Comparison of ENCODE assay signal across 9 cellular contexts in the genomic region with DNA sequence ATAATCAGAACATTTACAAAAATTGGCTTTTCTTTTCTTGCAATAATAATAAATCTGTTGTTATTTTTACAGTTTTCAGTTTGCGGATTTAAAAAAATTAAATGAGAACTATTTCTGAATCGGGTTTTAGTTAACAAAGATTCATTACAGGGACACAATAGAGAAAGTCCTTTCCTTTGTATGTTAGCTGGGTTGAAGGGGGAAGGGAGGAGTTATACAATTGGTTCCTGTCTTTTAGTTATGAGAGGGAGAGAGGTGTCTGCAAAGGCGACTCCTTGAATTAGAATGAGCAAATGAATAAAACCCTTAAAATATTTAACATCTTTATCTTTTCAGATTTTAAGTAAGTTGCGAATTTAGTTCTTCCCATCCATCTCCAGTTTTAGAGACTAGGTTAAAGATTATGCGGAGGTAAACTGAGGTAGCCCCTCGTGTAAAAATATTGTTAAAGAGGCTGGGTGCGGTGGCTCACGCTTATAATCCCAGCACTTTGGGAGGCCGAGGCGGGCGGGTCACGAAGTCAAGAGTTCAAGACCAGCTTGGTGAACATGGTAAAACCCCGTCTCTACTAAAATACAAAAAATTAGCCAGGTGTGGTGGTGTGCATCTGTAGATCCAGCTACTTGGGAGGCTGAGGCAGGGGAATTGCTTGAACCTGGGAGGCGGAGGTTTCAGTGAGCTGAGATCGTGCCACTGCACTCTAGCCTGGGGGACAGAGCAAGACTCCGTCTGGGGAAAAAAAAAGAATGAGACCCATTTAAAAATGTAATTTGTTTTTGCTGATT. TPM values are rescaled to one million over a fixed set of nuclear protein-coding genes. Genes with fewer than 3 reads are reported as not detected.
DNase-seq lines count a peak whose midpoint lies in the region; ATAC-seq and TF ChIP-seq lines count a peak whose summit lies in the region.
"Had no signal": no experiment of that assay in that cellular context is flagged by ENCODE, and none has a peak within 500 bp of the region (broad histone marks: within the 10 kb centered on the region; RNA-seq: fewer than 3 reads in every experiment).

No MANE protein-coding gene starts in this region.

- TF ChIP-seq CTCF in endodermal cell (conservative IDR thresholded peaks at IDR 0.05) (no peak), prostate gland (IDR thresholded peaks at IDR 0.05) (no peak)

- DNase-seq in NCI-H510A (lab: John Stamatoyannopoulos, UW), result peak; percentile 24
- no peak for DNase-seq in endodermal cell
- DNase-seq in prostate gland (ENCODE audit: low spot score), result no peak
- no peak for DNase-seq in GF-D8 (lab: John Stamatoyannopoulos, UW)
- DNase-seq in iPS-NIHi11 (ENCODE audit: low spot score), result no peak
- no peak for DNase-seq in stimulated activated CD4-positive, alpha-beta T cell treated with anti-CD3 and anti-CD28 coated beads, Interleukin-2, amount 100 ng/mL, for 48 hours
- DNase-seq: small intestine had no signal

- peak overlapping the region; percentile 46; the same call in 1 of the 2 replicates for H3K4me3 ChIP-seq in GM08714 (ENCODE audit: low read length)
- peak overlapping the region; percentile 97 for H3K4me3 ChIP-seq in endodermal cell (ENCODE audit: low read length)
- H3K4me3 ChIP-seq in prostate gland, result no peak overlapping the region

- H3K4me1 Mint-ChIP-seq in endodermal cell, result peaks cover 20% of the 10 kb centered on the region

- H3K4me3 Mint-ChIP-seq in endodermal cell, result peak overlapping the region; percentile 24

- WGBS in endodermal cell (ENCODE audit: insufficient coverage in 1 of 2, insufficient read length in 1 of 2), 2 experiments, result 79 to 81% methylated on average over 13 to 15 of the region's 16 CpGs
- 60% methylated on average over 16 of the region's 16 CpGs for WGBS in prostate gland

- no peaks in the 10 kb centered on the region for H3K9me3 ChIP-seq in endodermal cell (ENCODE audit: control insufficient read depth, low read length)
- no peaks in the 10 kb centered on the region for H3K9me3 ChIP-seq in prostate gland

- H3K36me3 ChIP-seq in endodermal cell (ENCODE audit: control insufficient read depth, insufficient read depth, low read length) (peaks cover 4% of the 10 kb centered on the region), prostate gland (no peaks in the 10 kb centered on the region)

- no peak overlapping the region for H3K9ac ChIP-seq in endodermal cell (ENCODE audit: extremely low read depth, low read length, poor library complexity, severe bottlenecking)

- H3K27me3 ChIP-seq in endodermal cell (ENCODE audit: control insufficient read depth, insufficient read depth, low read length, poor library complexity, severe bottlenecking), result no peaks in the 10 kb centered on the region
- no peaks in the 10 kb centered on the region for H3K27me3 ChIP-seq in prostate gland (replicated peaks; ENCODE audit: insufficient read depth)

- H3K9me3 Mint-ChIP-seq in endodermal cell, result no peaks in the 10 kb centered on the region

- no peaks in the 10 kb centered on the region for H3K27me3 Mint-ChIP-seq in endodermal cell (ENCODE audit: insufficient read depth)

- TF ChIP-seq POLR2A in prostate gland (IDR thresholded peaks at IDR 0.05), result no peak

- ATAC-seq in HG02678 (IDR thresholded peaks at IDR 0.05; ENCODE audit: unreplicated experiment), result no peak

- peak overlapping the region; percentile 74 for H3K27ac ChIP-seq in endodermal cell (ENCODE audit: low read depth, low read length)
- peak overlapping the region; percentile 96 to 98 for H3K27ac ChIP-seq in prostate gland

- intact Hi-C loops in prostate gland (cut with DNase I), result no loop called here

- peaks cover 4% of the 10 kb centered on the region for H3K4me1 ChIP-seq in endodermal cell (ENCODE audit: control insufficient read depth, insufficient read depth, low read length)
- no peaks in the 10 kb centered on the region for H3K4me1 ChIP-seq in prostate gland (replicated peaks)

- no peaks in the 10 kb centered on the region for H3K36me3 Mint-ChIP-seq in endodermal cell (ENCODE audit: low read depth)

- peak overlapping the region; percentile 78 for H3K27ac Mint-ChIP-seq in endodermal cell

RNA-seq across cellular contexts. Expression of a gene that starts 3.9 kb away (rescaled TPM):
- 10 to 100 TPM; 61.5 to 71.9 TPM for total RNA-seq in endodermal cell
- 55.4 TPM for polyA plus RNA-seq in endodermal cell (2013, experiment 1 of 2)
- 52.7 TPM for polyA plus RNA-seq in endodermal cell (2013, experiment 2 of 2)
- 10 to 100 TPM; 31.9 to 48.3 TPM for total RNA-seq in prostate gland

RNA-seq across cellular contexts. Expression of a gene that starts 44.0 kb away (rescaled TPM):
- total RNA-seq in endodermal cell (1 to 10 TPM; 1.6 to 3.7 TPM), prostate gland (1 to 10 TPM; 1.6 to 2.4 TPM)
- 5.2 TPM for polyA plus RNA-seq in endodermal cell (2013, experiment 1 of 2)
- polyA plus RNA-seq in endodermal cell (2013, experiment 2 of 2), result 5.2 TPM

Comparison
In these comparisons a context has a peak if more than half of its experiments do, and no peak if none do; other contexts are left out.
1. H3K4me3 ChIP-seq: peak in GM08714 (single experiment) and endodermal cell (single experiment); none in prostate gland (0 of 2).